Comparison of ENCODE assay signal across 7 cellular contexts in the genomic region with DNA sequence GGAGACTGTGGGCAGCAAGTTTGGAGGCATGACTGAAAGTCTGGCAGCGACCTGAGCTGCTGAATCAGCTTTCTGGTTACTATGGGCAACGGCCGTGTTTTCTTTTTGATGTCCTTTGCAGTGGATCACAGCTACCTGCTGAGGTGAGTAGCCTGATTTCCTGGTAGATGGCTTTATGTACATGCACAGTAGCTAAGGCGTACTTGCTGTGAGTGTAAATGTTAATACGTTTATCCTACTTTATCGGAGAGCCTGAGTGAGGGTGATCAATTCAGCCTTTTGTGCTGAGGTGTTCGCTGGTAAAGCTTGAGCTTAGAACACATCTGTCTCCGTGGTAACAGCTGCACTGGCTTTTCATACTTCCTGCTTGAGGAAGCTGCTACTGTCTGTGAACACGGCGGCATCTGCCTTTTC.
DNase-seq lines count a peak whose midpoint lies in the region; ATAC-seq and TF ChIP-seq lines count a peak whose summit lies in the region.
"Not testable (repeated sequence)": the region's sequence is repeated elsewhere in the genome, so short reads cannot be mapped to it uniquely, and the experiment has no call there.

No MANE protein-coding gene starts in this region.

- not testable (repeated sequence) for TF ChIP-seq CTCF in activated CD8-positive, alpha-beta T cell treated with anti-CD3 and anti-CD28 coated beads for 36 hours (IDR thresholded peaks at IDR 0.05)

- not testable (repeated sequence) for H3K27me3 ChIP-seq in endocrine pancreas (ENCODE audit: control insufficient read depth, insufficient read depth, low read length); mucosa of rectum (ENCODE audit: control insufficient read depth in 2 of 2, insufficient read depth in 2 of 2, low read length in 2 of 2)

- POLR2A ChIA-PET in activated CD8-positive, alpha-beta T cell treated with anti-CD3 and anti-CD28 coated beads for 36 hours (lab: Charles Lee), result not testable (repeated sequence)

- H3K27ac ChIP-seq in mucosa of rectum (ENCODE audit: low read depth in 2 of 2, low read length in 2 of 2), result peak overlapping the region; percentile 20 to 32

- H3K36me3 Mint-ChIP-seq in activated CD8-positive, alpha-beta T cell treated with anti-CD3 and anti-CD28 coated beads for 36 hours (ENCODE audit: low read depth); activated naive CD4-positive, alpha-beta T cell treated with anti-CD3 and anti-CD28 coated beads, Interleukin-2, amount 50 U/mL, for 24 hours: not testable (repeated sequence)

- H3K36me3 ChIP-seq in endocrine pancreas (ENCODE audit: control insufficient read depth, insufficient read depth, low read length); mucosa of rectum (ENCODE audit: control insufficient read depth in 2 of 2, insufficient read depth in 2 of 2, low read length in 2 of 2): not testable (repeated sequence)

- not testable (repeated sequence) for H3K4me3 ChIP-seq in Jurkat, Clone E6-1 (ENCODE audit: low read length)
- H3K4me3 ChIP-seq in endocrine pancreas (ENCODE audit: control insufficient read depth, insufficient read depth, low read length), result peak overlapping the region; percentile 14
- peak overlapping the region in 1 of 2 donors; percentile 48 for H3K4me3 ChIP-seq in mucosa of rectum (ENCODE audit: low read length in 2 of 2)

- not testable (repeated sequence) for H3K4me1 Mint-ChIP-seq in activated CD8-positive, alpha-beta T cell treated with anti-CD3 and anti-CD28 coated beads for 36 hours (ENCODE audit: low read depth)
- H3K4me1 Mint-ChIP-seq in activated naive CD4-positive, alpha-beta T cell treated with anti-CD3 and anti-CD28 coated beads, Interleukin-2, amount 50 U/mL, for 24 hours, result peaks cover 53% of the 10 kb centered on the region

- not testable (repeated sequence) for H3K9ac ChIP-seq in endocrine pancreas (ENCODE audit: control insufficient read depth, insufficient read depth, low read length)
- H3K9ac ChIP-seq in mucosa of rectum (ENCODE audit: low read depth in 1 of 2, low read length in 2 of 2), result peak overlapping the region in 1 of 2 donors; percentile 7

- H3K9me3 Mint-ChIP-seq in activated CD8-positive, alpha-beta T cell treated with anti-CD3 and anti-CD28 coated beads for 36 hours; activated naive CD4-positive, alpha-beta T cell treated with anti-CD3 and anti-CD28 coated beads, Interleukin-2, amount 50 U/mL, for 24 hours: not testable (repeated sequence)

- ATAC-seq in activated CD8-positive, alpha-beta T cell treated with anti-CD3 and anti-CD28 coated beads for 36 hours, result not testable (repeated sequence)

- not testable (repeated sequence) for H3K4me3 Mint-ChIP-seq in activated CD8-positive, alpha-beta T cell treated with anti-CD3 and anti-CD28 coated beads for 36 hours
- H3K4me3 Mint-ChIP-seq in activated naive CD4-positive, alpha-beta T cell treated with anti-CD3 and anti-CD28 coated beads, Interleukin-2, amount 50 U/mL, for 24 hours, result peak overlapping the region; percentile 80

- H3K27me3 Mint-ChIP-seq in activated CD8-positive, alpha-beta T cell treated with anti-CD3 and anti-CD28 coated beads for 36 hours; activated naive CD4-positive, alpha-beta T cell treated with anti-CD3 and anti-CD28 coated beads, Interleukin-2, amount 50 U/mL, for 24 hours: not testable (repeated sequence)

- CTCF ChIA-PET in activated CD8-positive, alpha-beta T cell treated with anti-CD3 and anti-CD28 coated beads for 36 hours (lab: Charles Lee), result not testable (repeated sequence)

- intact Hi-C loops in activated CD8-positive, alpha-beta T cell treated with anti-CD3 and anti-CD28 coated beads for 36 hours (cut with micrococcal nuclease), result not testable (repeated sequence)

- H3K27ac Mint-ChIP-seq in activated CD8-positive, alpha-beta T cell treated with anti-CD3 and anti-CD28 coated beads for 36 hours, result not testable (repeated sequence)
- H3K27ac Mint-ChIP-seq in activated naive CD4-positive, alpha-beta T cell treated with anti-CD3 and anti-CD28 coated beads, Interleukin-2, amount 50 U/mL, for 24 hours, result peak overlapping the region; percentile 96

- not testable (repeated sequence) for H3K9me3 ChIP-seq in endocrine pancreas (ENCODE audit: control insufficient read depth, low read length); mucosa of rectum (ENCODE audit: control insufficient read depth in 2 of 2, low read length in 2 of 2)

- peak; percentile 26 for DNase-seq in Jurkat, Clone E6-1 (ENCODE audit: low read depth, low spot score)
- DNase-seq in T follicular helper cell (ENCODE audit: low read depth), result peak; percentile 67
- peak; percentile 18 for DNase-seq in activated CD8-positive, alpha-beta T cell treated with anti-CD3 and anti-CD28 coated beads for 36 hours
- peak in 2 of 3 donors; percentile 3 to 24 for DNase-seq in stimulated activated CD4-positive, alpha-beta T cell treated with anti-CD3 and anti-CD28 coated beads, Interleukin-12 subunit alpha, Interleukin-12 subunit beta, amount 100 ng/mL, for 48 hours (ENCODE audit: low read depth in 2 of 3, low spot score in 1 of 3)

- H3K4me1 ChIP-seq in endocrine pancreas (ENCODE audit: control insufficient read depth, insufficient read depth, low read length); mucosa of rectum (ENCODE audit: control insufficient read depth in 2 of 2, insufficient read depth in 2 of 2, low read length in 2 of 2): not testable (repeated sequence)

Comparison
In these comparisons a context has a peak if more than half of its experiments do, and no peak if none do; other contexts are left out.
1. DNase-seq: peak in every context shown above with its lines; median percentile 67 in T follicular helper cell; 26 in Jurkat, Clone E6-1; 18 in activated CD8-positive, alpha-beta T cell treated with anti-CD3 and anti-CD28 coated beads for 36 hours; 14 in stimulated activated CD4-positive, alpha-beta T cell treated with anti-CD3 and anti-CD28 coated beads, Interleukin-12 subunit alpha, Interleukin-12 subunit beta, amount 100 ng/mL, for 48 hours.